In genomic region chr3:167820114-167820865, GRCh38 we compare ENCODE assay signal across 25 cellular contexts.
"Had no signal": no experiment of that assay in that cellular context is flagged by ENCODE, and none has a peak within 500 bp of the region (broad histone marks: within the 10 kb centered on the region; RNA-seq: fewer than 3 reads in every experiment).

No MANE protein-coding gene starts in this region.

- H3K4me1 Mint-ChIP-seq: activated CD4-positive, alpha-beta T cell treated with anti-CD3 and anti-CD28 coated beads for 36 hours; natural killer cell had no signal

- H3K4me3 ChIP-seq: colonic mucosa, gastrocnemius medialis, hepatocyte, neural progenitor cell, spleen, testis, vagina had no signal

- H3K4me1 ChIP-seq: colonic mucosa, spleen, testis had no signal

- H3K9me3 ChIP-seq: colonic mucosa, gastrocnemius medialis, spleen, testis, vagina had no signal

- H3K27ac Mint-ChIP-seq: activated CD4-positive, alpha-beta T cell treated with anti-CD3 and anti-CD28 coated beads for 36 hours; activated naive CD8-positive, alpha-beta T cell; activated T-cell treated with anti-CD3 and anti-CD28 coated beads, Interleukin-2, amount 50 U/mL, for 72 hours; mesothelial cell of epicardium; natural killer cell; neural progenitor cell; type B pancreatic cell had no signal

- H3K4me3 Mint-ChIP-seq: activated CD4-positive, alpha-beta T cell treated with anti-CD3 and anti-CD28 coated beads for 36 hours; activated naive CD8-positive, alpha-beta T cell; activated T-cell treated with anti-CD3 and anti-CD28 coated beads, Interleukin-2, amount 50 U/mL, for 72 hours; mesothelial cell of epicardium; natural killer cell; neural progenitor cell; type B pancreatic cell had no signal

- H3K36me3 ChIP-seq: colonic mucosa, gastrocnemius medialis, neural progenitor cell, vagina had no signal

- ATAC-seq: activated CD4-positive, alpha-beta T cell treated with anti-CD3 and anti-CD28 coated beads for 36 hours; activated T-cell treated with anti-CD3 and anti-CD28 coated beads, Interleukin-2, amount 50 U/mL, for 72 hours; gastrocnemius medialis; left colon; natural killer cell; right cardiac atrium had no signal

- H3K36me3 Mint-ChIP-seq: natural killer cell, neural progenitor cell, type B pancreatic cell had no signal

- H3K9me3 Mint-ChIP-seq: activated T-cell treated with anti-CD3 and anti-CD28 coated beads, Interleukin-2, amount 50 U/mL, for 72 hours; mesothelial cell of epicardium; natural killer cell; neural progenitor cell; type B pancreatic cell had no signal

- H3K27me3 ChIP-seq: colonic mucosa, gastrocnemius medialis, hepatocyte, neural progenitor cell, spleen, testis, vagina had no signal

- DNase-seq: activated CD4-positive, alpha-beta T cell treated with anti-CD3 and anti-CD28 coated beads for 36 hours; activated CD4-positive, CD25-positive, alpha-beta regulatory T cell; activated naive CD4-positive, alpha-beta T cell treated with Interleukin-2 at 50 U/mL for 16 hours; activated T-cell treated with anti-CD3 and anti-CD28 coated beads for 4 hours; activated T-cell treated with anti-CD3 and anti-CD28 coated beads, Interleukin-2, amount 50 U/mL, for 72 hours; anterior cingulate cortex; cerebellar nuclear complex; colonic mucosa; effector CD8-positive, alpha-beta T cell; gastrocnemius medialis; islet precursor cell; left colon; mammary epithelial cell; natural killer cell; spleen; stimulated activated naive CD4-positive, alpha-beta T cell treated with Interleukin-2 at 50 U/mL for 16 hours; T-helper 2 cell; testis had no signal

- H3K27ac ChIP-seq: colonic mucosa, gastrocnemius medialis, hepatocyte, neural progenitor cell, spleen, testis, vagina had no signal
